Comparison of ENCODE assay signal across 8 cellular contexts in the genomic region with DNA sequence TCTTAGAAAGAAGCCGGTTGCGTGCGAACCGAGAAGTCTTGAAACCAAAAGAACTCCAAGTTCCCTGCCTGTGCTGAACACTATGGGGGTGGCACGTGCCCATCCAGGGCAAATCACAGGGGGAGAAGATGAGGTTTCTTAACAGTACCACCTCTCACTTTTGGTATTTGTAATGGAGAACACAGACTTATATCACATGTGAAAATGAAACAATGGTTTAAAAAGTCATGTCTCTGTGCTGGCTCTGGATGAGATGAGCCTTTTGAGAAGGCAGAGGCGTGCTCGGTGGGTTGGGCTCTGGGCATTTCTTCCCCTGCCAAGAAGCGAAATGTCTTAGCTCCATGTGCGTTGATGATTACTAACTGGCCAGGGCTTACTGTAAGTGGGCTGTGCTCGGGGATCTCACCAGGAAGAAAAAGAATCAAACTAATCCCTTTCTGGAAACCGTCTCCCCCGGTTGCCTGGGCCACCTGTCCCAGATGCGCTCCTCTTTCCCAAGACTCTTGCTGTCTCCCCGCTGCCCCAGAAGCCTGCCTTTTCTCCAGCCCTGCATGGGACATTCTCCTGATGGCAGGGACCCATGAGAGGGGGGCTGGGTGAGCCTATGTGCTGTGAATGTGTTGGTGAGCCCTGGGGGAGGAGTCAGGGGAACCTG.
DNase-seq lines count a peak whose midpoint lies in the region; ATAC-seq and TF ChIP-seq lines count a peak whose summit lies in the region.

No MANE protein-coding gene starts in this region.

- no peak overlapping the region for H3K4me3 Mint-ChIP-seq in nephron progenitor cell

- no peaks in the 10 kb centered on the region for H3K36me3 Mint-ChIP-seq in nephron progenitor cell (ENCODE audit: low read depth)

- H3K36me3 ChIP-seq in spleen: no peaks in the 10 kb centered on the region

- ATAC-seq in GM19463 (IDR thresholded peaks at IDR 0.05; ENCODE audit: unreplicated experiment): peak; percentile 82
- peak; percentile 62 for ATAC-seq in HG03520 (IDR thresholded peaks at IDR 0.05; ENCODE audit: unreplicated experiment)

- H3K9me3 Mint-ChIP-seq in nephron progenitor cell: no peaks in the 10 kb centered on the region

- 78 to 90% (median 89%) methylated on average over 14 of the region's 14 CpGs for WGBS in spleen, 5 donors

- TF ChIP-seq CTCF in spleen (IDR thresholded peaks at IDR 0.05 in 8 of 11, conservative IDR thresholded peaks at IDR 0.05 in 3 of 11) (no peak), nephron progenitor cell (IDR thresholded peaks at IDR 0.05) (no peak)

- H3K27ac Mint-ChIP-seq in nephron progenitor cell: no peak overlapping the region

- H3K4me3 ChIP-seq in spleen: no peak overlapping the region

- peak; percentile 33 for DNase-seq in EH (ENCODE audit: low read depth)
- peak; percentile 35 for DNase-seq in fibroblast of the conjunctiva (ENCODE audit: low read depth)
- DNase-seq in spleen: no peak
- DNase-seq in HCEC 1CT: no peak
- DNase-seq in occipital lobe (lab: John Stamatoyannopoulos, UW): no peak
- no peak for DNase-seq in nephron progenitor cell

- no peak overlapping the region for H3K27ac ChIP-seq in spleen

- peaks cover 6% of the 10 kb centered on the region for H3K27me3 Mint-ChIP-seq in nephron progenitor cell (ENCODE audit: low read depth, poor library complexity)

- no peak for TF ChIP-seq POLR2A in spleen (IDR thresholded peaks at IDR 0.05)

- no peaks in the 10 kb centered on the region for H3K27me3 ChIP-seq in spleen (replicated peaks in 1 of 7)

- peaks cover 0 to 9% (median 2%) of the 10 kb centered on the region in 6 donors for H3K4me1 ChIP-seq in spleen

- H3K9me3 ChIP-seq in spleen: no peaks in the 10 kb centered on the region

- intact Hi-C loops in spleen (cut with DNase I; ENCODE audit: low total_unique reads): no loop called here

- H3K4me1 Mint-ChIP-seq in nephron progenitor cell: peaks cover under 1% of the 10 kb centered on the region

Comparison
In these comparisons a context has a peak if more than half of its experiments do, and no peak if none do; other contexts are left out.
1. DNase-seq: peak in EH (single experiment) and fibroblast of the conjunctiva (single experiment); none in spleen (single experiment), HCEC 1CT (single experiment), occipital lobe (single experiment) and nephron progenitor cell (single experiment).